8 cellular contexts compared by ENCODE assay signal in genomic region chr17:7685533-7686220, GRCh38. TPM values are rescaled to one million over a fixed set of nuclear protein-coding genes. Genes with fewer than 3 reads are reported as not detected.
DNase-seq lines count a peak whose midpoint lies in the region; ATAC-seq and TF ChIP-seq lines count a peak whose summit lies in the region.

No MANE protein-coding gene starts in this region.

- CTCF ChIA-PET in HEK293 (lab: Yijun Ruan, JAX) = interaction anchor here (0.7 to 9.3 kb wide), 14 partner anchors 8 to 747 kb away, joined by 3 to 207 read pairs (median 4); partner anchors contain the start of genes ATP1B2, FXR2 and SHBG

- H3K9ac ChIP-seq in SU-DHL-6 (ENCODE audit: low read length) (peak overlapping the region; percentile 87), parathyroid adenoma (peak overlapping the region; percentile 64)

- H3K79me2 ChIP-seq in SU-DHL-6 (ENCODE audit: insufficient read depth, low read length) = peaks cover 70% of the 10 kb centered on the region
- peaks cover 27% of the 10 kb centered on the region for H3K79me2 ChIP-seq in parathyroid adenoma

- WGBS in transverse colon (ENCODE audit: low coverage in 1 of 2), 2 donors = 0 to 4% methylated on average over 10 to 44 of the region's 44 CpGs

- TF ChIP-seq POLR2A in transverse colon (IDR thresholded peaks at IDR 0.05) = peak; percentile 50

- no peaks in the 10 kb centered on the region for H3K9me2 ChIP-seq in SU-DHL-6 (replicated peaks; ENCODE audit: insufficient read depth, low read length)

- ATAC-seq in Right ventricle myocardium superior (ENCODE audit: poor library complexity) = peak; percentile 85

- H3K27ac ChIP-seq in HEK293 (ENCODE audit: extremely low read depth, low read depth, low read length) = peak overlapping the region; percentile 96
- peak overlapping the region; percentile 84 for H3K27ac ChIP-seq in SU-DHL-6 (ENCODE audit: low read depth, low read length)
- peak overlapping the region; percentile 99 for H3K27ac ChIP-seq in parathyroid adenoma
- peak overlapping the region; percentile 95 to 99 (median 98) for H3K27ac ChIP-seq in transverse colon

- peaks cover 14 to 15% of the 10 kb centered on the region in 2 experiments; a peak in 2 of 3 replicates for H3K36me3 ChIP-seq in HEK293 (ENCODE audit: control insufficient read depth in 2 of 2, insufficient read depth in 1 of 2, low read length in 2 of 2)
- H3K36me3 ChIP-seq in SU-DHL-6 (ENCODE audit: low read length) = peaks cover 18% of the 10 kb centered on the region
- H3K36me3 ChIP-seq in parathyroid adenoma (ENCODE audit: control insufficient read depth, insufficient read depth, low read length) = no peaks in the 10 kb centered on the region
- no peaks in the 10 kb centered on the region for H3K36me3 ChIP-seq in transverse colon

- TF ChIP-seq EP300 in transverse colon (IDR thresholded peaks at IDR 0.05; ENCODE audit: low read depth) = no peak

- H3K4me1 ChIP-seq in HEK293 (ENCODE audit: control insufficient read depth, insufficient read depth, low read length) = peaks cover 13% of the 10 kb centered on the region
- peaks cover 5% of the 10 kb centered on the region for H3K4me1 ChIP-seq in parathyroid adenoma
- H3K4me1 ChIP-seq in transverse colon = peaks cover 15 to 38% (median 25%) of the 10 kb centered on the region in 4 donors

- no peaks in the 10 kb centered on the region for H3K27me3 ChIP-seq in SU-DHL-6 (ENCODE audit: low read length)
- no peaks in the 10 kb centered on the region for H3K27me3 ChIP-seq in parathyroid adenoma (ENCODE audit: control insufficient read depth, insufficient read depth, low read length)
- H3K27me3 ChIP-seq in transverse colon = no peaks in the 10 kb centered on the region

- intact Hi-C loops in Right ventricle myocardium superior (cut with DNase I) = no loop called here
- intact Hi-C loops in transverse colon (cut with DNase I; ENCODE audit: low total_unique reads) = loop anchor here (5.0 kb wide), 1 partner anchor 53 kb away; the partner anchor contains the start of gene SHBG

- TF ChIP-seq CTCF in HEK293 (tag by site-specific recombination; IDR thresholded peaks at IDR 0.05) (no peak; the same call in 1 of the 2 replicates), SU-DHL-6 (IDR thresholded peaks at IDR 0.05; ENCODE audit: insufficient read depth, low read length, poor library complexity, severe bottlenecking) (no peak), parathyroid adenoma (IDR thresholded peaks at IDR 0.05) (no peak), transverse colon (IDR thresholded peaks at IDR 0.05) (no peak)

- H3K4me3 ChIP-seq in HEK293 (ENCODE audit: low read depth, low read length) (peak overlapping the region; percentile 93), SU-DHL-6 (ENCODE audit: insufficient read depth, low read length, poor library complexity, severe bottlenecking) (peak overlapping the region; percentile 86), parathyroid adenoma (ENCODE audit: low read depth, low read length) (peak overlapping the region; percentile 100), transverse colon (peak overlapping the region; percentile 58 to 93 (median 76))

- H3F3A ChIP-seq in SU-DHL-6 (ENCODE audit: insufficient read depth) = peaks cover 15% of the 10 kb centered on the region

- POLR2A ChIA-PET in HEK293 (lab: Yijun Ruan, JAX) = interaction anchor here (0.6 to 6.2 kb wide), 31 partner anchors 8 to 443 kb away, joined by 3 to 215 read pairs (median 16); partner anchors contain the start of genes ATP1B2, CD68, DNAH2 and EFNB3

- in situ Hi-C loops in transverse colon (cut with MboI; ENCODE audit: low pct_ligation_motif_present in 1 of 4, low pct_unique_long_range_greater_than_20kb in 1 of 4, low sequenced_read_pairs in 3 of 4) = loop anchor here in 2 of 4 donors (5.0 to 10.0 kb wide), 2 partner anchors 51 to 53 kb away; partner anchors contain the start of gene SHBG (in 2 of the 2)

- H4K20me1 ChIP-seq in SU-DHL-6 (ENCODE audit: low read depth, low read length) = peaks cover 26% of the 10 kb centered on the region

- H3K9me3 ChIP-seq in HEK293 (ENCODE audit: control insufficient read depth, insufficient read depth, low read depth, low read length) (no peaks in the 10 kb centered on the region), SU-DHL-6 (ENCODE audit: insufficient read depth, low read length) (no peaks in the 10 kb centered on the region), parathyroid adenoma (ENCODE audit: control insufficient read depth, low read length) (no peaks in the 10 kb centered on the region), transverse colon (no peaks in the 10 kb centered on the region)

- H3K4me2 ChIP-seq in SU-DHL-6 (ENCODE audit: low read depth, low read length, poor library complexity, severe bottlenecking) (peak overlapping the region; percentile 78), parathyroid adenoma (ENCODE audit: low read length) (peak overlapping the region; percentile 94)

- H2AFZ ChIP-seq in SU-DHL-6 (ENCODE audit: low read depth, low read length, severe bottlenecking) = no peak overlapping the region
- H2AFZ ChIP-seq in parathyroid adenoma = peak overlapping the region; percentile 89

- peak; percentile 86 for DNase-seq in GDM1 (lab: John Stamatoyannopoulos, UW)
- peak; percentile 92 for DNase-seq in MV-4-11 (lab: John Stamatoyannopoulos, UW)
- DNase-seq in activated naive CD8-positive, alpha-beta T cell treated with anti-CD3 and anti-CD28 coated beads, Interleukin-2, amount 50 U/mL, for 16 hours (ENCODE audit: low read depth, low spot score) = peak; percentile 66
- DNase-seq in Right ventricle myocardium superior = peak; percentile 94
- peak; percentile 96 for DNase-seq in transverse colon

TF ChIP-seq in HEK293, 187 proteins besides CTCF, POLR2A, EP300 and RAD21 (continues in another document):
- TF ChIP-seq ZNF174 (tag by site-specific recombination; IDR thresholded peaks at IDR 0.05) (no peak), SP7 (tag by site-specific recombination; IDR thresholded peaks at IDR 0.05) (peak; percentile 72), ZBTB49 (tag by site-specific recombination; IDR thresholded peaks at IDR 0.05; ENCODE audit: low read depth) (no peak), PRDM6 (tag by site-specific recombination; IDR thresholded peaks at IDR 0.05) (no peak), ZEB2 (tag by site-specific recombination; IDR thresholded peaks at IDR 0.05) (peak; percentile 87), ZNF558 (tag by site-specific recombination; IDR thresholded peaks at IDR 0.05) (no peak)

RNA-seq across cellular contexts. Expression of gene TP53, which starts 1.6 kb away (rescaled TPM):
- total RNA-seq in Right ventricle myocardium superior (11.5 TPM), transverse colon (10 to 100 TPM; 27.9 to 49.7 (median 31.7) TPM)

RNA-seq across cellular contexts. Expression of gene WRAP53, which starts 2.6 kb away (rescaled TPM):
- total RNA-seq in Right ventricle myocardium superior = 4.2 TPM
- total RNA-seq in transverse colon = 10 to 100 TPM in 1 of 4 donors, 1 to 10 TPM in 3; 3.7 to 33.0 (median 6.0) TPM

RNA-seq across cellular contexts. Expression of gene EFNB3, which starts 19.3 kb away (rescaled TPM):
- 0.13 TPM for total RNA-seq in Right ventricle myocardium superior
- under 1 TPM in 2 of 4 donors, not detected in 2; 0.32 to 0.41 TPM for total RNA-seq in transverse colon

RNA-seq across cellular contexts. Expression of gene DNAH2, which starts 31.9 kb away (rescaled TPM):
- not detected for total RNA-seq in Right ventricle myocardium superior
- under 1 TPM; under 0.01 to 0.55 (median 0.18) TPM for total RNA-seq in transverse colon

RNA-seq across cellular contexts. Expression of gene ATP1B2, which starts 35.0 kb away (rescaled TPM):
- total RNA-seq in Right ventricle myocardium superior (3.1 TPM), transverse colon (10 to 100 TPM in 1 of 4 donors, 1 to 10 TPM in 1, under 1 TPM in 2; 0.40 to 20.6 (median 2.3) TPM)

Comparison
In these comparisons a context has a peak if more than half of its experiments do, and no peak if none do; other contexts are left out.
1. Peak in every context shown above with its lines: DNase-seq, ATAC-seq, H3K4me3 ChIP-seq and H3K27ac ChIP-seq.